In the genomic region with DNA sequence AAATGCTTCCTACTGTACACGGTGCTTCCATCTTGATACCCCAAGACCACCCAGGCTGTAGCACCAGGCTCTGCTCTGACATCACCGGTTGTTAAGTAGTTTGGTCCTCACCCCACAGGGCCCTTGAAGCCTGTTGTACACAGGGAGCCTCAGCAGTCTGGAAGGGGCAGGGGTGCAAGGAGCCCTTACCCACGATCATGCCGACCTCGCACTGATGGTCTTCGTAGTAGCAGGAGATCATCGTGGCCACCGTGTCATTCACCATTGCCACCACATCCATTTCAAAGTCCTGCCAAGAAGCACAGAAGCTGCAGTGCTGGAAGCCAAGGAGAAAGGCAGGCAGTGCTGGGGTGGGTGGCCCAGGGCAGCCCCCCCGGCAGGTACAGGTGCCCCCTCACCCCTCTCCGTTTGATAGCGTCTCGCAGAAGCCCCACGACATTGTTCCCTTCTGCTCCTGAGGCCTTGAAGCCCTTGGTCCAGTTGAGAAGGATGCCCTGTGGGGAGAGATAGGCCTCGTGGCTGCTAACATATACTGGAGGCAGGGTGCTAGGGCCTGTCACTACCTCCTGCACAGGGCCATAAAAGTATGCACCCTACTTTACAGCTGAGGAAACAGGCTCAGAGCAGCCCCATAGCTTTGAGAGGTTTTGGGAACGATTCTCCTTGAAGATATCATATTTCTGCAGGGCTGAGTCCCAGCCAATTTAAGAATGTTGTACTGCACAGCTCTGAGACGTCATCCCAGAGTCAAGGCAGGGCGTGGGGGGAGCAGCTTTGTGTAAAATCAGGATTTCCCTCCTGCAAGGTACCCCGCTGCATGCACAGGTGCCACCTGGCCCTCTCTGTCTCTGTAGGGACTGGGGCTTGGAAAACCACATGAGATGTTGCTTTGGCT, we compare ENCODE assay signal across 23 cellular contexts. TPM values are rescaled to one million over a fixed set of nuclear protein-coding genes. Genes with fewer than 3 reads are reported as not detected.
A peak's percentile ranks its signal among the peaks of the same experiment; 100 is the strongest.
DNase-seq lines count a peak whose midpoint lies in the region; ATAC-seq and TF ChIP-seq lines count a peak whose summit lies in the region.
"Had no signal": no experiment of that assay in that cellular context is flagged by ENCODE, and none has a peak within 500 bp of the region (broad histone marks: within the 10 kb centered on the region; RNA-seq: fewer than 3 reads in every experiment).

No MANE protein-coding gene starts in this region.

- no peak overlapping the region for H3K27ac Mint-ChIP-seq in endodermal cell
- H3K27ac Mint-ChIP-seq: activated CD4-positive, alpha-beta memory T cell treated with anti-CD3 and anti-CD28 coated beads for 36 hours; activated T-helper 1 cell treated with anti-CD3 and anti-CD28 coated beads, Interleukin-12 subunit alpha, Interleukin-12 subunit beta, Interleukin-2, Interleukin-4 antibody, amounts not matched to agents 30 ng/mL and 10 ng/mL and 1 ng/mL, durations not matched to agents 14 hours and 24 hours and 36 hours; T-cell had no signal

- H3K4me3 Mint-ChIP-seq in endodermal cell: no peak overlapping the region
- H3K4me3 Mint-ChIP-seq: activated CD4-positive, alpha-beta memory T cell treated with anti-CD3 and anti-CD28 coated beads for 36 hours; activated T-helper 1 cell treated with anti-CD3 and anti-CD28 coated beads, Interleukin-12 subunit alpha, Interleukin-12 subunit beta, Interleukin-2, Interleukin-4 antibody, amounts not matched to agents 30 ng/mL and 10 ng/mL and 1 ng/mL, durations not matched to agents 14 hours and 24 hours and 36 hours; T-cell had no signal

- no peaks in the 10 kb centered on the region for H3K36me3 Mint-ChIP-seq in endodermal cell (ENCODE audit: low read depth)
- H3K36me3 Mint-ChIP-seq: activated CD4-positive, alpha-beta memory T cell treated with anti-CD3 and anti-CD28 coated beads for 36 hours; T-cell had no signal

- no peak overlapping the region for H3K4ac ChIP-seq in neuronal stem cell (ENCODE audit: low read length)

- in situ Hi-C loops in GM13976 (cut with MboI; ENCODE audit: low sequenced_read_pairs, unreplicated experiment): no loop called here
- in situ Hi-C loops in HAP-1 (cut with MboI; ENCODE audit: low sequenced_read_pairs): no loop called here

- peaks cover 19% of the 10 kb centered on the region for H3K27me3 Mint-ChIP-seq in endodermal cell (ENCODE audit: insufficient read depth)

- peaks cover 2% of the 10 kb centered on the region for H3K9me3 Mint-ChIP-seq in endodermal cell
- H3K9me3 Mint-ChIP-seq: activated CD4-positive, alpha-beta memory T cell treated with anti-CD3 and anti-CD28 coated beads for 36 hours; activated T-helper 1 cell treated with anti-CD3 and anti-CD28 coated beads, Interleukin-12 subunit alpha, Interleukin-12 subunit beta, Interleukin-2, Interleukin-4 antibody, amounts not matched to agents 30 ng/mL and 10 ng/mL and 1 ng/mL, durations not matched to agents 14 hours and 24 hours and 36 hours; T-cell had no signal

- no peak overlapping the region for H2AFZ ChIP-seq in neuronal stem cell (ENCODE audit: low read length)

- no peak overlapping the region for H2AK5ac ChIP-seq in neuronal stem cell (ENCODE audit: low read depth, low read length)

- H3K23ac ChIP-seq in neuronal stem cell (ENCODE audit: low read depth, low read length, poor library complexity): no peak overlapping the region

- H3K36me3 ChIP-seq in endodermal cell (ENCODE audit: control insufficient read depth, insufficient read depth, low read length): no peaks in the 10 kb centered on the region
- no peaks in the 10 kb centered on the region for H3K36me3 ChIP-seq in neuronal stem cell (replicated peaks in 1 of 2; ENCODE audit: control insufficient read depth in 2 of 2, insufficient read depth in 2 of 2, low read length in 2 of 2)
- no peaks in the 10 kb centered on the region for H3K36me3 ChIP-seq in HAP-1 (replicated peaks)
- H3K36me3 ChIP-seq: heart left ventricle, ovary, tibial artery had no signal

- H3K4me1 Mint-ChIP-seq in endodermal cell: peaks cover 15% of the 10 kb centered on the region

- no peak overlapping the region for H3K4me2 ChIP-seq in neuronal stem cell (ENCODE audit: insufficient read depth, low read length, poor library complexity, severe bottlenecking)
- H3K4me2 ChIP-seq: KMS-11 had no signal

- ATAC-seq in HG03103 (IDR thresholded peaks at IDR 0.05; ENCODE audit: low read depth, unreplicated experiment) (peak; percentile 11), HG03175 (IDR thresholded peaks at IDR 0.05; ENCODE audit: unreplicated experiment) (no peak)
- ATAC-seq: heart left ventricle, T-cell had no signal

- no peaks in the 10 kb centered on the region for H3K79me1 ChIP-seq in neuronal stem cell (ENCODE audit: low read depth, low read length)

- DNase-seq in GM13976 (ENCODE audit: low spot score): peak; percentile 17
- DNase-seq in endodermal cell: peak; percentile 34
- DNase-seq in neuronal stem cell (ENCODE audit: low spot score): no peak
- DNase-seq in HAP-1 (ENCODE audit: low spot score in 2 of 2): no peak
- DNase-seq in activated naive CD4-positive, alpha-beta T cell treated with anti-CD3 and anti-CD28 coated beads, Interleukin-2, amount 50 U/mL, for 16 hours: no peak
- no peak for DNase-seq in cerebellum (ENCODE audit: low spot score)
- DNase-seq: activated CD4-positive, alpha-beta memory T cell treated with anti-CD3 and anti-CD28 coated beads for 36 hours; amniotic stem cell; COR-L47; GF-D8; heart left ventricle; midbrain; NCI-H1092 treated with DMSO at 0.1 percent for 48 hours; ovary; small intestine; T-cell had no signal

- H4K91ac ChIP-seq in neuronal stem cell (ENCODE audit: low read depth, low read length, poor library complexity): no peak overlapping the region

- H3K9me3 ChIP-seq in endodermal cell (ENCODE audit: control insufficient read depth, low read length) (no peaks in the 10 kb centered on the region), neuronal stem cell (replicated peaks in 1 of 2; ENCODE audit: control insufficient read depth in 2 of 2, insufficient read depth in 1 of 2, low read depth in 1 of 2, low read length in 2 of 2) (peaks cover 6 to 7% of the 10 kb centered on the region in 2 donors), HAP-1 (no peaks in the 10 kb centered on the region)
- H3K9me3 ChIP-seq: heart left ventricle, ovary, tibial artery had no signal

- no peak overlapping the region for H3K27ac ChIP-seq in endodermal cell (ENCODE audit: low read depth, low read length)
- H3K27ac ChIP-seq in neuronal stem cell (replicated peaks; ENCODE audit: low read length): no peak overlapping the region
- H3K27ac ChIP-seq: epithelial cell of prostate, heart left ventricle, KMS-11, ovary, tibial artery had no signal

- no peak overlapping the region for H4K8ac ChIP-seq in neuronal stem cell (ENCODE audit: low read depth, low read length)

- H3K18ac ChIP-seq in neuronal stem cell (ENCODE audit: low read length): peak overlapping the region; percentile 54

- H2BK15ac ChIP-seq in neuronal stem cell (ENCODE audit: low read length): no peak overlapping the region

- H3K14ac ChIP-seq in neuronal stem cell (ENCODE audit: low read length): peak overlapping the region; percentile 47

- H3K4me3 ChIP-seq in endodermal cell (ENCODE audit: low read length) (no peak overlapping the region), neuronal stem cell (ENCODE audit: low read length in 2 of 2) (no peak overlapping the region), HAP-1 (no peak overlapping the region)
- H3K4me3 ChIP-seq: heart left ventricle, ovary, tibial artery had no signal

- H2BK5ac ChIP-seq in neuronal stem cell (ENCODE audit: low read length): no peak overlapping the region

- no peak overlapping the region for H2BK12ac ChIP-seq in neuronal stem cell (ENCODE audit: low read length)

- H3K4me1 ChIP-seq in endodermal cell (ENCODE audit: control insufficient read depth, insufficient read depth, low read length) (peaks cover 11% of the 10 kb centered on the region), neuronal stem cell (ENCODE audit: control insufficient read depth in 2 of 2, insufficient read depth in 1 of 2, low read depth in 1 of 2, low read length in 2 of 2) (peaks cover 5 to 16% of the 10 kb centered on the region in 2 donors), HAP-1 (no peaks in the 10 kb centered on the region)

- no peak for TF ChIP-seq CTCF in GM13976 (IDR thresholded peaks at IDR 0.05; ENCODE audit: borderline replicate concordance, control extremely low read depth, extremely low read depth, insufficient read depth, missing control alignments)
- TF ChIP-seq CTCF in endodermal cell (conservative IDR thresholded peaks at IDR 0.05): no peak

- WGBS in endodermal cell (ENCODE audit: insufficient coverage in 1 of 2, insufficient read length in 1 of 2), 2 experiments: 93 to 95% methylated on average over 15 to 18 of the region's 18 CpGs
- WGBS in neuronal stem cell (ENCODE audit: extremely low coverage in 2 of 2, insufficient read length in 2 of 2, insufficient replicate concordance in 1 of 2), 2 donors: no CpG with 5 or more reads among the region's 18 CpGs

- no peak overlapping the region for H2BK120ac ChIP-seq in neuronal stem cell (ENCODE audit: low read depth, low read length)

- H3K27me3 ChIP-seq in endodermal cell (ENCODE audit: control insufficient read depth, insufficient read depth, low read length, poor library complexity, severe bottlenecking): peaks cover 10% of the 10 kb centered on the region
- peaks cover 7 to 86% (median 14%) of the 10 kb centered on the region in 3 experiments for H3K27me3 ChIP-seq in neuronal stem cell (ENCODE audit: control insufficient read depth in 3 of 3, insufficient read depth in 3 of 3, low read depth in 1 of 3, low read length in 3 of 3)
- no peaks in the 10 kb centered on the region for H3K27me3 ChIP-seq in HAP-1 (ENCODE audit: low read depth)
- H3K27me3 ChIP-seq: ovary, tibial artery had no signal

- H3K9ac ChIP-seq in endodermal cell (ENCODE audit: extremely low read depth, low read length, poor library complexity, severe bottlenecking): no peak overlapping the region
- no peak overlapping the region for H3K9ac ChIP-seq in neuronal stem cell (ENCODE audit: low read depth, low read length, poor library complexity)
- H3K9ac ChIP-seq: KMS-11 had no signal

RNA-seq across cellular contexts. Expression of gene MYL7, which starts 8.7 kb away (rescaled TPM):
- 100 to 1,000 TPM; 115 to 120 TPM for total RNA-seq in endodermal cell
- 102 TPM for polyA plus RNA-seq in endodermal cell (2013, experiment 1 of 2)
- 140 TPM for polyA plus RNA-seq in endodermal cell (2013, experiment 2 of 2)
- 0.07 TPM for polyA plus RNA-seq in neuronal stem cell (2013, experiment 1 of 2)
- polyA plus RNA-seq in neuronal stem cell (2013, experiment 2 of 2): not detected
- total RNA-seq in cerebellum: not detected
- total RNA-seq: activated CD4-positive, alpha-beta memory T cell treated with anti-CD3 and anti-CD28 coated beads for 36 hours; activated T-helper 1 cell treated with anti-CD3 and anti-CD28 coated beads, Interleukin-12 subunit alpha, Interleukin-12 subunit beta, Interleukin-2, Interleukin-4 antibody, amounts not matched to agents 30 ng/mL and 10 ng/mL and 1 ng/mL, durations not matched to agents 14 hours and 24 hours and 36 hours; T-cell had no signal

RNA-seq across cellular contexts. Expression of gene POLD2, which starts 26.5 kb away (rescaled TPM):
- total RNA-seq in endodermal cell (100 to 1,000 TPM; 127 to 141 TPM), cerebellum (41.1 TPM)
- polyA plus RNA-seq in endodermal cell (2013, experiment 1 of 2): 118 TPM
- 108 TPM for polyA plus RNA-seq in endodermal cell (2013, experiment 2 of 2)
- 157 TPM for polyA plus RNA-seq in neuronal stem cell (2013, experiment 1 of 2)
- polyA plus RNA-seq in neuronal stem cell (2013, experiment 2 of 2): 156 TPM

RNA-seq across cellular contexts. Expression of gene GCK, which starts 39.4 kb away (rescaled TPM):
- total RNA-seq in endodermal cell: under 1 TPM; 0.29 to 0.48 TPM
- 5.4 TPM for polyA plus RNA-seq in endodermal cell (2013, experiment 1 of 2)
- 5.5 TPM for polyA plus RNA-seq in endodermal cell (2013, experiment 2 of 2)
- polyA plus RNA-seq in neuronal stem cell (2013, experiment 1 of 2): 0.60 TPM
- 0.46 TPM for polyA plus RNA-seq in neuronal stem cell (2013, experiment 2 of 2)
- 7.7 TPM for total RNA-seq in cerebellum
- polyA plus RNA-seq: keratinocyte had no signal

RNA-seq across cellular contexts. Expression of gene AEBP1, which starts 45.7 kb away (rescaled TPM):
- total RNA-seq in endodermal cell: 10 to 100 TPM; 55.2 to 65.8 TPM
- 52.9 TPM for polyA plus RNA-seq in endodermal cell (2013, experiment 1 of 2)
- 51.0 TPM for polyA plus RNA-seq in endodermal cell (2013, experiment 2 of 2)
- polyA plus RNA-seq in neuronal stem cell (2013, experiment 1 of 2): 24.7 TPM
- polyA plus RNA-seq in neuronal stem cell (2013, experiment 2 of 2): 25.4 TPM
- total RNA-seq in cerebellum: 11.3 TPM

RNA-seq across cellular contexts. Expression of gene YKT6, which starts 51.0 kb away (rescaled TPM):
- total RNA-seq in endodermal cell (100 to 1,000 TPM in 1 of 2 donors, 10 to 100 TPM in 1; 96.2 to 101 TPM), cerebellum (43.4 TPM)
- polyA plus RNA-seq in endodermal cell (2013, experiment 1 of 2): 93.6 TPM
- 85.7 TPM for polyA plus RNA-seq in endodermal cell (2013, experiment 2 of 2)
- polyA plus RNA-seq in neuronal stem cell (2013, experiment 1 of 2): 71.1 TPM
- 69.2 TPM for polyA plus RNA-seq in neuronal stem cell (2013, experiment 2 of 2)

Comparison
In these comparisons a context has a peak if more than half of its experiments do, and no peak if none do; other contexts are left out.
1. DNase-seq: peak in GM13976 (single experiment) and endodermal cell (single experiment); none in neuronal stem cell (single experiment), HAP-1 (0 of 2), activated naive CD4-positive, alpha-beta T cell treated with anti-CD3 and anti-CD28 coated beads, Interleukin-2, amount 50 U/mL, for 16 hours (single experiment) and cerebellum (single experiment).
2. RNA of gene MYL7, which starts 8.7 kb away (total RNA-seq): 115 to 120 TPM in endodermal cell; not detected in cerebellum (single experiment); every median in the first group is over 10 times any median in the second.